Comparison of ENCODE assay signal across 18 cellular contexts in the genomic region with DNA sequence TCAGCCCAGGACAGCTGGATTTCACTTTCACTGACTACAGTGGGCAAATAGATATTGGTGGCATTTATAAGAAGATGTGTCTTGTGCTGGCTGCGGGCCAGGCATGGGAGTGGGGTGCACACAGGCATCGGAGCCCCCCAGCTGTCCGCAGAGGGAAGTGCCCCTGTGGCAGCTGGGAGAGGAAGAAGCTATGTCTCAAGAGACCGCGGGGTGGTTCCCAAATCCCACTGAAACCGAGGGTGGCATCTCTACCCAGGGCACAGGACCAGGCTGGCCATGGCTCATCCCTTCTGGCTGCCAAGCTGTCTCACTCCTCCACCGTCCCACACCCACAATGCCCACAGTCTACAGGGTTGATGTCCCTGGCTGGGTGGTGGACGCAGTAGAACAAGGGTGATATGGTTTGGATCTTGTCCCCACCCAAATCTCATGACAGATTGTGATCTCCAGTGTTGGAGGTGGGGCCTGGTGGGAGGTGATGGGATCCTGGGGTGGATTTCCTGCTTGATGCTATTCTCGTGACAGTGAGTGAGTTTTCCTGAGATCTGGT.
"Had no signal": no experiment of that assay in that cellular context is flagged by ENCODE, and none has a peak within 500 bp of the region (broad histone marks: within the 10 kb centered on the region; RNA-seq: fewer than 3 reads in every experiment).

No MANE protein-coding gene starts in this region.

- H3K4me3 ChIP-seq: heart left ventricle, lung, sigmoid colon, skin epidermis, thyroid gland, vagina had no signal

- H3K4me1 Mint-ChIP-seq: naive B cell had no signal

- H3K9me3 Mint-ChIP-seq: nephron, type B pancreatic cell had no signal

- H3K27me3 Mint-ChIP-seq: naive B cell had no signal

- H3K27ac Mint-ChIP-seq: naive B cell, nephron, type B pancreatic cell had no signal

- H3K4me3 Mint-ChIP-seq: nephron, type B pancreatic cell had no signal

- H3K27ac ChIP-seq: heart left ventricle, neutrophil, sigmoid colon, skin epidermis, thyroid gland, vagina had no signal

- H3K36me3 ChIP-seq: heart left ventricle, neutrophil, sigmoid colon, thyroid gland, vagina had no signal

- H3K36me3 Mint-ChIP-seq: naive B cell, type B pancreatic cell had no signal

- DNase-seq: effector memory CD4-positive, alpha-beta T cell; heart left ventricle; hippocampal formation; kidney glomerular epithelial cell; mesendoderm; naive B cell; sigmoid colon; stimulated activated CD4-positive, alpha-beta T cell treated with anti-CD3 and anti-CD28 coated beads, Interleukin-2, amount 100 ng/mL, for 48 hours; stimulated activated naive CD4-positive, alpha-beta T cell treated with Interleukin-2 at 50 U/mL for 16 hours; thyroid gland had no signal

- H3K27me3 ChIP-seq: neutrophil, sigmoid colon, thyroid gland, vagina had no signal

- ATAC-seq: esophagus mucosa, heart left ventricle, left lobe of liver had no signal

- H3K9me3 ChIP-seq: heart left ventricle, neutrophil, sigmoid colon, thyroid gland, vagina had no signal

- H3K4me1 ChIP-seq: heart left ventricle, sigmoid colon, vagina had no signal
